8 cellular contexts compared by ENCODE assay signal in genomic region chrX:37523673-37524072, GRCh38. TPM values are rescaled to one million over a fixed set of nuclear protein-coding genes. Genes with fewer than 3 reads are reported as not detected.
DNase-seq lines count a peak whose midpoint lies in the region; ATAC-seq, FAIRE-seq and TF ChIP-seq lines count a peak whose summit lies in the region.
"Not testable (repeated sequence)": the region's sequence is repeated elsewhere in the genome, so short reads cannot be mapped to it uniquely, and the experiment has no call there.
"Had no signal": no experiment of that assay in that cellular context is flagged by ENCODE, and none has a peak within 500 bp of the region (broad histone marks: within the 10 kb centered on the region; RNA-seq: fewer than 3 reads in every experiment).

No MANE protein-coding gene starts in this region.

- H3K27me3 ChIP-seq in KMS-11 (ENCODE audit: insufficient read depth, low read depth); SK-N-SH (ENCODE audit: insufficient read depth); heart left ventricle; psoas muscle (ENCODE audit: insufficient read depth in 3 of 3, low read length in 2 of 3): not testable (repeated sequence)

- H3K4me1 ChIP-seq in A549; SK-N-SH (ENCODE audit: control insufficient read depth in 1 of 2, insufficient read depth in 2 of 2, low read depth in 1 of 2, low read length in 1 of 2); heart left ventricle: not testable (repeated sequence)
- peaks cover 24% of the 10 kb centered on the region for H3K4me1 ChIP-seq in KMS-11 (ENCODE audit: low read depth, poor library complexity, severe bottlenecking)
- peaks cover 11% of the 10 kb centered on the region for H3K4me1 ChIP-seq in psoas muscle

- DNase-seq in A549 (ENCODE audit: low read depth in 1 of 2, low spot score in 1 of 2); SK-N-SH; heart left ventricle; left ventricle myocardium superior; psoas muscle; stimulated activated naive B cell treated with anti-CD40 and anti-IgM and Interleukin-4, amounts not matched to agents 10 μg/mL and 1 μg/mL and 100 μg/mL, for 72 hours: not testable (repeated sequence)

- H3K4me3 ChIP-seq in A549; KMS-11 (IDR thresholded peaks at IDR 0.05; ENCODE audit: insufficient read depth, low read depth, low read length); SK-N-SH (ENCODE audit: low read depth in 2 of 2, low read length in 1 of 2); heart left ventricle; psoas muscle: not testable (repeated sequence)

- peak overlapping the region; percentile 3 for H3K27ac Mint-ChIP-seq in stimulated activated naive B cell treated with anti-CD40 and anti-IgM and Interleukin-4, amounts not matched to agents 10 μg/mL and 1 μg/mL and 100 μg/mL, for 72 hours

- not testable (repeated sequence) for H3K9me3 Mint-ChIP-seq in stimulated activated naive B cell treated with anti-CD40 and anti-IgM and Interleukin-4, amounts not matched to agents 10 μg/mL and 1 μg/mL and 100 μg/mL, for 72 hours

- POLR2A ChIA-PET in A549 (lab: Yijun Ruan, JAX); SK-N-SH (lab: Yijun Ruan, JAX): not testable (repeated sequence)

- H3K4me3 Mint-ChIP-seq in stimulated activated naive B cell treated with anti-CD40 and anti-IgM and Interleukin-4, amounts not matched to agents 10 μg/mL and 1 μg/mL and 100 μg/mL, for 72 hours = not testable (repeated sequence)

- not testable (repeated sequence) for H3K9me2 ChIP-seq in SK-N-SH

- H3K36me3 ChIP-seq in KMS-11 (ENCODE audit: insufficient read depth); SK-N-SH (replicated peaks in 1 of 2; ENCODE audit: control insufficient read depth in 1 of 2, insufficient read depth in 2 of 2, low read length in 1 of 2); heart left ventricle; psoas muscle (ENCODE audit: insufficient read depth in 1 of 2, low read depth in 1 of 2): not testable (repeated sequence)

- not testable (repeated sequence) for H3K9ac ChIP-seq in KMS-11, SK-N-SH

- not testable (repeated sequence) for TF ChIP-seq CTCF in A549 (IDR thresholded peaks at IDR 0.05); KMS-11 (conservative IDR thresholded peaks at IDR 0.05; ENCODE audit: low read depth, low read length); SK-N-SH (IDR thresholded peaks at IDR 0.05); heart left ventricle (IDR thresholded peaks at IDR 0.05); psoas muscle (IDR thresholded peaks at IDR 0.05)

- 14% methylated on average over 3 of the region's 3 CpGs for WGBS in A549 (ENCODE audit: missing lambda C conversion rate)
- WGBS in SK-N-SH (ENCODE audit: low lambda C conversion rate) = 0% methylated on average over 3 of the region's 3 CpGs
- 30 to 38% (median 33%) methylated on average over 3 of the region's 3 CpGs for WGBS in heart left ventricle, 4 donors
- WGBS in psoas muscle, 3 donors = 14 to 30% (median 22%) methylated on average over 3 of the region's 3 CpGs

- intact Hi-C loops in heart left ventricle (cut with DNase I); left ventricle myocardium superior (cut with micrococcal nuclease): not testable (repeated sequence)
- intact Hi-C loops in psoas muscle (cut with DNase I) = loop anchor here in 1 of 2 donors (10.0 kb wide), 1 partner anchor 161 kb away; the partner anchor contains the start of gene XK

- H3K4me2 ChIP-seq in A549, SK-N-SH: not testable (repeated sequence)
- peak overlapping the region; percentile 89 for H3K4me2 ChIP-seq in KMS-11

- peak; percentile 39 for FAIRE-seq in A549 (lab: Jason Lieb, UNC)

- not testable (repeated sequence) for TF ChIP-seq RAD21 in A549 (conservative IDR thresholded peaks at IDR 0.05 in 1 of 2, IDR thresholded peaks at IDR 0.05 in 1 of 2); SK-N-SH (IDR thresholded peaks at IDR 0.05; ENCODE audit: low read length)

- not testable (repeated sequence) for H2AFZ ChIP-seq in KMS-11 (ENCODE audit: low read depth)
- peak overlapping the region; percentile 25; the same call in 1 of the 2 replicates for H2AFZ ChIP-seq in SK-N-SH (ENCODE audit: low read depth)

- H3K27me3 Mint-ChIP-seq in stimulated activated naive B cell treated with anti-CD40 and anti-IgM and Interleukin-4, amounts not matched to agents 10 μg/mL and 1 μg/mL and 100 μg/mL, for 72 hours = peaks cover 18 to 41% of the 10 kb centered on the region in 2 donors

- H3F3A ChIP-seq in SK-N-SH (replicated peaks; ENCODE audit: insufficient read depth) = not testable (repeated sequence)

- TF ChIP-seq POLR2A in A549 (IDR thresholded peaks at IDR 0.05; ENCODE audit: low read length); heart left ventricle (IDR thresholded peaks at IDR 0.05): not testable (repeated sequence)

- TF ChIP-seq EP300 in A549 (IDR thresholded peaks at IDR 0.05); SK-N-SH (IDR thresholded peaks at IDR 0.05; ENCODE audit: borderline replicate concordance in 1 of 2, low read depth in 1 of 2, low read length in 1 of 2): not testable (repeated sequence)

- not testable (repeated sequence) for H3K9me3 ChIP-seq in A549, SK-N-SH, heart left ventricle, psoas muscle

- not testable (repeated sequence) for H3K36me3 Mint-ChIP-seq in stimulated activated naive B cell treated with anti-CD40 and anti-IgM and Interleukin-4, amounts not matched to agents 10 μg/mL and 1 μg/mL and 100 μg/mL, for 72 hours

- H3K4me1 Mint-ChIP-seq in stimulated activated naive B cell treated with anti-CD40 and anti-IgM and Interleukin-4, amounts not matched to agents 10 μg/mL and 1 μg/mL and 100 μg/mL, for 72 hours = not testable (repeated sequence)

- not testable (repeated sequence) for H3K27ac ChIP-seq in A549; SK-N-SH (ENCODE audit: low read depth in 2 of 2, low read length in 1 of 2); heart left ventricle
- peak overlapping the region; percentile 32; the same call in 1 of the 2 replicates for H3K27ac ChIP-seq in KMS-11
- H3K27ac ChIP-seq in psoas muscle = peak overlapping the region; percentile 51

- CTCF ChIA-PET in A549 (lab: Yijun Ruan, JAX); SK-N-SH (lab: Yijun Ruan, JAX): not testable (repeated sequence)

- not testable (repeated sequence) for ATAC-seq in A549; stimulated activated naive B cell treated with anti-CD40 and anti-IgM and Interleukin-4, amounts not matched to agents 10 μg/mL and 1 μg/mL and 100 μg/mL, for 72 hours (replicated peaks)
- peak in 3 of 4 donors; percentile 65 to 83 (median 77) for ATAC-seq in heart left ventricle
- ATAC-seq in left ventricle myocardium superior = peak; percentile 63
- peak; percentile 92 to 95 (median 93) for ATAC-seq in psoas muscle

- H4K20me1 ChIP-seq in KMS-11 (ENCODE audit: insufficient read depth); SK-N-SH (ENCODE audit: insufficient read depth): not testable (repeated sequence)

- not testable (repeated sequence) for H3K79me2 ChIP-seq in KMS-11 (ENCODE audit: insufficient read depth, low read depth); SK-N-SH (ENCODE audit: insufficient read depth)

RNA-seq across cellular contexts. Expression of gene LANCL3, which starts 47.8 kb away (rescaled TPM):
- not detected in 2 replicates for polyA plus RNA-seq in A549 (2011; rRNA removed)
- polyA plus RNA-seq in A549 (2012; cell fraction: cytosol; rRNA removed) = not detected in 2 replicates
- polyA plus RNA-seq in A549 (2012; cell fraction: nucleus; rRNA removed) = not detected in 2 replicates
- polyA plus RNA-seq in A549 (2017; fragmentation: RNase III; extraction: RNeasy Plus Mini Kit Qiagen cat#74134 plus additional on column Dnase treatment) = not detected in 3 replicates
- polyA minus RNA-seq in A549 (2011; rRNA and poly(A)+ RNA removed) = not detected in 2 replicates
- under 0.01 TPM in 2 replicates for polyA plus RNA-seq in SK-N-SH (2012; rRNA removed)
- polyA plus RNA-seq in SK-N-SH (2012; cell fraction: cytosol; rRNA removed) = 0.01 and 0.03 TPM in 2 replicates
- polyA plus RNA-seq in SK-N-SH (2012; cell fraction: nucleus; rRNA removed) = 0.02 TPM in 1 of 2 replicates, not detected in the other
- 1 to 10 TPM in 1 of 9 donors, under 1 TPM in 8; 0.09 to 2.2 (median 0.29) TPM for total RNA-seq in heart left ventricle
- polyA plus RNA-seq in heart left ventricle = under 1 TPM; 0.08 to 0.24 TPM
- 0.05 TPM for total RNA-seq in left ventricle myocardium superior
- under 1 TPM; 0.04 to 0.30 (median 0.24) TPM for total RNA-seq in psoas muscle
- under 1 TPM; 0.01 to 0.06 (median 0.04) TPM for polyA plus RNA-seq in psoas muscle
- total RNA-seq: IMR-90 had no signal
- polyA plus RNA-seq: IMR-90 had no signal
